Comparison of ENCODE assay signal across 16 cellular contexts in the genomic region with DNA sequence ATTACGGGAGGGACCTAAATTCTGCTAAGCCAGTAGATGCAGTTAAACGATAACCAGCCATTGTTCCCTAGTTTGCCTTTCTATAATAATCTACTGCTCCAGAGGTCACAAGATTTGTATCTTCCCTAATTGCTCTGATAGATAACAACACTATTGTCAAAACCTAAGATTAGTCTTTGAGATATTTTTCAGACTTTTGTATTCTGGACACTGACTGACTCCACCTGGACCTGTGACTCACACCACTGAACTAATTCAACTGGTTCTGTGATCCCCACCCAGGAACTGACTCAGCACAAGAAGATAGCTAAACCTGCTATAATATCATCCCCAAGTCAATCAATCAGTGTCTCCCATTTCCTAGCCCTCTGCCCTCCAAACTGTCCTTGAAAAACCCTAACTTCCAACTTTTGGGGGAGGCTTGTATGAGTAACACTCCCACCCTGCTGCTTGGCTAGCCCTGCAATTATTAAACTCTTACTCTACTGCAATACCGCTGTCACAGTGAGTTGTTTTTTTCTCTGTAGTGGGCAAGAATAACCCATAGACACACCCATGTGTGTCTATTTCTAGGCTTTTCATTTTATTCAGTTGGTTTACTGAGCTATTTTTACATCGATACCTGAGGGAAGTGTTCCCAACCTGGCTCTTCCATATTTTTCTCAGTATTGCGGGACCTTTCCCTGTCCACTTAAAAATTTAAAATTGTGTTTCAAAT. TPM values are rescaled to one million over a fixed set of nuclear protein-coding genes. Genes with fewer than 3 reads are reported as not detected.
DNase-seq lines count a peak whose midpoint lies in the region; ATAC-seq lines count a peak whose summit lies in the region.
"Had no signal": no experiment of that assay in that cellular context is flagged by ENCODE, and none has a peak within 500 bp of the region (broad histone marks: within the 10 kb centered on the region; RNA-seq: fewer than 3 reads in every experiment).

No MANE protein-coding gene starts in this region.

- peak; percentile 27 for DNase-seq in COLO829 (ENCODE audit: low spot score)
- DNase-seq in HPDE6-E6E7 (ENCODE audit: extremely low spot score): peak; percentile 61
- peak; percentile 8 for DNase-seq in amniotic epithelial cell (ENCODE audit: low read depth)
- DNase-seq in glomerular visceral epithelial cell (ENCODE audit: extremely low spot score): peak; percentile 17
- DNase-seq in CD1c-positive myeloid dendritic cell (ENCODE audit: extremely low spot score): no peak
- no peak for DNase-seq in SK-N-DZ (ENCODE audit: low spot score)
- DNase-seq in NCI-H1092 (lab: John Stamatoyannopoulos, UW): no peak
- DNase-seq: amniotic stem cell; CD8-positive, alpha-beta memory T cell; H7; heart left ventricle; psoas muscle; RPMI8226; T-cell; WERI-Rb-1 had no signal

- ATAC-seq in HG02885 (IDR thresholded peaks at IDR 0.05; ENCODE audit: poor library complexity, unreplicated experiment): no peak
- ATAC-seq: psoas muscle, T-cell had no signal

RNA-seq across cellular contexts. Expression of a gene that starts 11.2 kb away (rescaled TPM):
- 31.1 and 41.3 TPM in 2 replicates for polyA plus RNA-seq in SK-N-DZ (2014; cell fraction: cytosol; rRNA removed)
- 22.0 and 24.2 TPM in 2 replicates for polyA plus RNA-seq in SK-N-DZ (2014; cell fraction: nucleus; rRNA removed)

Comparison
In these comparisons a context has a peak if more than half of its experiments do, and no peak if none do; other contexts are left out.
1. DNase-seq: peak in COLO829 (single experiment), HPDE6-E6E7 (single experiment), amniotic epithelial cell (single experiment) and glomerular visceral epithelial cell (single experiment); none in CD1c-positive myeloid dendritic cell (single experiment), SK-N-DZ (single experiment) and NCI-H1092 (single experiment).